In genomic region chr3:47781685-47782537, GRCh38 we compare ENCODE assay signal across 8 cellular contexts. TPM values are rescaled to one million over a fixed set of nuclear protein-coding genes. Genes with fewer than 3 reads are reported as not detected.
DNase-seq lines count a peak whose midpoint lies in the region; ATAC-seq and FAIRE-seq lines count a peak whose summit lies in the region.

TSS of gene SMARCC1 (minus strand) at chr3:47781893. CDS start at chr3:47781797, 96 bp downstream.

- no peaks in the 10 kb centered on the region for H3K27me3 Mint-ChIP-seq in activated CD8-positive, alpha-beta memory T cell treated with anti-CD3 and anti-CD28 coated beads, Interleukin-2, amount 10 ng/mL, durations not matched to agents 7 days and 5 days

- H3K9ac ChIP-seq in endocrine pancreas (ENCODE audit: control insufficient read depth, insufficient read depth, low read length), result peak within 1 kb of the TSS; percentile 97

- H3K27me3 ChIP-seq in endocrine pancreas (ENCODE audit: control insufficient read depth, insufficient read depth, low read length), result no peaks in the 10 kb centered on the region

- H3K4me1 Mint-ChIP-seq in activated CD8-positive, alpha-beta memory T cell treated with anti-CD3 and anti-CD28 coated beads, Interleukin-2, amount 10 ng/mL, durations not matched to agents 7 days and 5 days, result peaks cover 22% of the 10 kb centered on the region

- H3K4me1 ChIP-seq in endocrine pancreas (ENCODE audit: control insufficient read depth, insufficient read depth, low read length), result no peaks in the 10 kb centered on the region

- no peaks in the 10 kb centered on the region for H3K9me3 Mint-ChIP-seq in activated CD8-positive, alpha-beta memory T cell treated with anti-CD3 and anti-CD28 coated beads, Interleukin-2, amount 10 ng/mL, durations not matched to agents 7 days and 5 days (ENCODE audit: low read depth)

- CTCF ChIA-PET in activated CD8-positive, alpha-beta memory T cell treated with anti-CD3 and anti-CD28 coated beads, Interleukin-2, amount 10 ng/mL, durations not matched to agents 7 days and 5 days (lab: Charles Lee), result interaction anchor here (0.9 kb wide), 1 partner anchor 260 kb away, joined by 3 read pairs; no protein-coding TSS in a partner anchor

- H3K4me3 Mint-ChIP-seq in activated CD8-positive, alpha-beta memory T cell treated with anti-CD3 and anti-CD28 coated beads, Interleukin-2, amount 10 ng/mL, durations not matched to agents 7 days and 5 days, result peak within 1 kb of the TSS; percentile 94

- peak within 1 kb of the TSS; percentile 98 for H3K4me3 ChIP-seq in endocrine pancreas (ENCODE audit: control insufficient read depth, insufficient read depth, low read length)

- no peaks in the 10 kb centered on the region for H3K9me3 ChIP-seq in endocrine pancreas (ENCODE audit: control insufficient read depth, low read length)

- FAIRE-seq in HTR-8/SVneo (lab: Jason Lieb, UNC), result peak; percentile 92

- H3K36me3 ChIP-seq in endocrine pancreas (ENCODE audit: control insufficient read depth, insufficient read depth, low read length), result no peaks in the 10 kb centered on the region

- peak; percentile 72 for ATAC-seq in GM21367 (IDR thresholded peaks at IDR 0.05; ENCODE audit: unreplicated experiment)
- peak; percentile 95 for ATAC-seq in activated CD8-positive, alpha-beta memory T cell treated with anti-CD3 and anti-CD28 coated beads, Interleukin-2, amount 10 ng/mL, durations not matched to agents 7 days and 5 days

- DNase-seq in COR-L47 (lab: John Stamatoyannopoulos, UW) (peak; percentile 91), HTR-8/SVneo (ENCODE audit: insufficient read length, low spot score) (peak; percentile 97), NOMO-1 treated with dmso at 0.1 percent for 144 hours (lab: John Stamatoyannopoulos, UW; ENCODE audit: unreplicated experiment) (peak; percentile 91), mesenteric fat pad (ENCODE audit: low spot score) (peak; percentile 100)
- peak; percentile 99 for DNase-seq in activated CD8-positive, alpha-beta memory T cell treated with anti-CD3 and anti-CD28 coated beads, Interleukin-2, amount 10 ng/mL, durations not matched to agents 7 days and 5 days
- DNase-seq in stimulated activated CD8-positive, alpha-beta memory T cell treated with anti-CD3 and anti-CD28 coated beads, Interleukin-15, amount 100 ng/mL, for 24 hours (ENCODE audit: low read depth), result peak; percentile 94

- H3K27ac Mint-ChIP-seq in activated CD8-positive, alpha-beta memory T cell treated with anti-CD3 and anti-CD28 coated beads, Interleukin-2, amount 10 ng/mL, durations not matched to agents 7 days and 5 days, result peak within 1 kb of the TSS; percentile 98

- no peaks in the 10 kb centered on the region for H3K36me3 Mint-ChIP-seq in activated CD8-positive, alpha-beta memory T cell treated with anti-CD3 and anti-CD28 coated beads, Interleukin-2, amount 10 ng/mL, durations not matched to agents 7 days and 5 days

RNA-seq across cellular contexts. Expression of gene SMARCC1, which starts in this region (rescaled TPM):
- 100 to 1,000 TPM in 1 of 2 experiments, 10 to 100 TPM in 1; 84.3 to 111 TPM for total RNA-seq in activated CD8-positive, alpha-beta memory T cell treated with anti-CD3 and anti-CD28 coated beads, Interleukin-2, amount 10 ng/mL, durations not matched to agents 7 days and 5 days
- total RNA-seq in mesenteric fat pad, result 46.1 TPM

Comparison
In these comparisons a context has a peak if more than half of its experiments do, and no peak if none do; other contexts are left out.
1. Peak in every context shown above with its lines: DNase-seq, ATAC-seq and H3K4me3 ChIP-seq.